8 cellular contexts compared by ENCODE assay signal in genomic region chr11:111429066-111429506, GRCh38. TPM values are rescaled to one million over a fixed set of nuclear protein-coding genes. Genes with fewer than 3 reads are reported as not detected.
A peak's percentile ranks its signal among the peaks of the same experiment; 100 is the strongest.
DNase-seq lines count a peak whose midpoint lies in the region; ATAC-seq and TF ChIP-seq lines count a peak whose summit lies in the region.

No MANE protein-coding gene starts in this region.

- H3K4me1 ChIP-seq in BE2C (no peaks in the 10 kb centered on the region), adipocyte (ENCODE audit: control insufficient read depth, insufficient read depth, low read length) (peaks cover 3% of the 10 kb centered on the region)

- no peaks in the 10 kb centered on the region for H3K36me3 ChIP-seq in BE2C
- H3K36me3 ChIP-seq in adipocyte (ENCODE audit: control insufficient read depth, insufficient read depth, low read length, severe bottlenecking), result no peaks in the 10 kb centered on the region

- peaks cover 0 to 6% (median 0%) of the 10 kb centered on the region in 3 donors for H3K27me3 Mint-ChIP-seq in immature natural killer cell (ENCODE audit: low read depth in 3 of 3)

- no peaks in the 10 kb centered on the region for H3K4me1 Mint-ChIP-seq in immature natural killer cell

- peak; percentile 71 for ATAC-seq in GM18867 (IDR thresholded peaks at IDR 0.05; ENCODE audit: unreplicated experiment)
- peak; percentile 83 for ATAC-seq in HG03442 (IDR thresholded peaks at IDR 0.05; ENCODE audit: unreplicated experiment)

- H3K9ac ChIP-seq in adipocyte (ENCODE audit: low read length), result no peak overlapping the region

- no peak overlapping the region for H3K4me3 ChIP-seq in BE2C (ENCODE audit: low read depth, low read length)
- no peak overlapping the region for H3K4me3 ChIP-seq in adipocyte (ENCODE audit: low read length)

- H3K9me3 Mint-ChIP-seq in immature natural killer cell, result no peaks in the 10 kb centered on the region

- H3K27ac Mint-ChIP-seq in immature natural killer cell, result no peak overlapping the region

- H3K27me3 ChIP-seq in BE2C, result peaks cover 59% of the 10 kb centered on the region
- peaks cover 18% of the 10 kb centered on the region for H3K27me3 ChIP-seq in adipocyte (replicated peaks; ENCODE audit: control insufficient read depth, insufficient read depth, low read length)

- no peak overlapping the region for H3K4me3 Mint-ChIP-seq in immature natural killer cell

- TF ChIP-seq CTCF in BE2C (IDR thresholded peaks at IDR 0.05; ENCODE audit: low read depth, low read length), result peak; percentile 82

- peak; percentile 51 for DNase-seq in BE2C
- DNase-seq in SHP77 (lab: John Stamatoyannopoulos, UW), result peak; percentile 22 to 51
- DNase-seq in adipocyte (ENCODE audit: low read depth), result peak; percentile 76
- DNase-seq in iPS-NIHi7 (ENCODE audit: extremely low spot score), result peak; percentile 46
- DNase-seq in stimulated activated CD4-positive, alpha-beta T cell treated with anti-CD3 and anti-CD28 coated beads, TNF-alpha, amount 100 ng/mL, for 48 hours (ENCODE audit: low read depth in 3 of 3), result peak; percentile 57 to 69 (median 63)
- no peak for DNase-seq in immature natural killer cell

- no peaks in the 10 kb centered on the region for H3K36me3 Mint-ChIP-seq in immature natural killer cell

- H3K9me3 ChIP-seq in BE2C (no peaks in the 10 kb centered on the region), adipocyte (ENCODE audit: control insufficient read depth, low read length) (no peaks in the 10 kb centered on the region)

RNA-seq across cellular contexts. Expression of gene POU2AF1, which starts 50.0 kb away (rescaled TPM):
- not detected for polyA plus RNA-seq in BE2C (2012; ENCODE audit: insufficient read depth, insufficient read length, low read depth)
- polyA plus RNA-seq in immature natural killer cell, result under 1 TPM in 1 of 3 donors, not detected in 2; 0.09 TPM

Comparison
In these comparisons a context has a peak if more than half of its experiments do, and no peak if none do; other contexts are left out.
1. DNase-seq: peak in BE2C (single experiment), SHP77 (2 of 2), adipocyte (single experiment), iPS-NIHi7 (single experiment) and stimulated activated CD4-positive, alpha-beta T cell treated with anti-CD3 and anti-CD28 coated beads, TNF-alpha, amount 100 ng/mL, for 48 hours (3 of 3); none in immature natural killer cell (0 of 3).